ENCODE assay signal across 10 cellular contexts in the genomic region with DNA sequence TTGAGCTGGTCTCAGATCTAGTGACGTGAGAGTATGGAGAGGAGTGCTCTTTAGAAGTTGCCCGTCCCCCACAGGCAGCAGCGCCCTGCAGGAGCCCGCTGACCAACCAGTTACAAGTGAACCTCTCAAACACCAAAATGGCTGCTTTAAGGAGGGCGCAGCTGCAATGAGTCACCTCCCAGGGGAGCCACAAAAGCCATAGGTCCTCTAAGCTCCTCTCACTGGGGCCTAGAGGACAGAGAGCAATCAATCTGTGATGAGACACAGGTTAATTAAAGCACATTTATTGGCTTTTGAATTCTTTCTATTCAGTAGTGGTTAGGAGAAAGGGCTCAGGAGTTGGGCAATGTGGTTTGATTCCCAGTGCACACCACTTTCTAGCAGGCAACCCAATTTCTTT. TPM values are rescaled to one million over a fixed set of nuclear protein-coding genes. Genes with fewer than 3 reads are reported as not detected.
DNase-seq lines count a peak whose midpoint lies in the region; ATAC-seq, FAIRE-seq and TF ChIP-seq lines count a peak whose summit lies in the region.
"Had no signal": no experiment of that assay in that cellular context is flagged by ENCODE, and none has a peak within 500 bp of the region (broad histone marks: within the 10 kb centered on the region; RNA-seq: fewer than 3 reads in every experiment).

No MANE protein-coding gene starts in this region.

- no peaks in the 10 kb centered on the region for H3K27me3 ChIP-seq in K562 (ENCODE audit: control insufficient read depth in 2 of 2, insufficient read depth in 2 of 2, low read length in 2 of 2)
- no peaks in the 10 kb centered on the region for H3K27me3 ChIP-seq in CD8-positive, alpha-beta memory T cell (ENCODE audit: insufficient read depth, low read length, poor library complexity, severe bottlenecking)

- peaks cover 58% of the 10 kb centered on the region for H3K36me3 ChIP-seq in K562 (ENCODE audit: control insufficient read depth, insufficient read depth, low read length)
- peaks cover 10% of the 10 kb centered on the region for H3K36me3 ChIP-seq in CD8-positive, alpha-beta memory T cell (ENCODE audit: insufficient read depth, low read length)

- intact Hi-C loops in K562 (cut with micrococcal nuclease) = no loop called here

- no TSS peak for BruUV-seq in K562 (replicated peaks; lab: Mats Ljungman, UMichigan)

- peaks cover 70% of the 10 kb centered on the region for H3K36me3 Mint-ChIP-seq in activated T-helper 17 cell treated with anti-CD3 and anti-CD28 coated beads, Interleukin-2, amount 50 U/mL, for 72 hours (ENCODE audit: low read depth)
- peaks cover 0 to 68% (median 3%) of the 10 kb centered on the region in 3 donors for H3K36me3 Mint-ChIP-seq in CD8-positive, alpha-beta memory T cell

- H2AFZ ChIP-seq in K562 (ENCODE audit: low read depth, low read length) = no peak overlapping the region

- H3K9me3 ChIP-seq in K562 (replicated peaks; ENCODE audit: control insufficient read depth, insufficient read depth, low read depth, low read length) = no peaks in the 10 kb centered on the region
- H3K9me3 ChIP-seq in CD8-positive, alpha-beta memory T cell (ENCODE audit: low read length) = no peaks in the 10 kb centered on the region

- no peak overlapping the region for H3K9ac ChIP-seq in K562 (ENCODE audit: insufficient read depth in 1 of 2, low read depth in 2 of 2, low read length in 2 of 2)

- H3K4me3 ChIP-seq in K562 = no peak overlapping the region
- no peak overlapping the region for H3K4me3 ChIP-seq in CD8-positive, alpha-beta memory T cell (ENCODE audit: low read length)
- H3K4me3 ChIP-seq: smooth muscle cell had no signal

- H3K4me2 ChIP-seq in K562 (ENCODE audit: insufficient read depth, low read length) = no peak overlapping the region
- H3K4me2 ChIP-seq: smooth muscle cell had no signal

- no peaks in the 10 kb centered on the region for H3K9me1 ChIP-seq in K562 (ENCODE audit: control insufficient read depth, insufficient read depth, low read length)

- DNase-seq in COLO668 (lab: John Stamatoyannopoulos, UW; ENCODE audit: unreplicated experiment) = peak; percentile 52
- DNase-seq in NCI-H128 (lab: John Stamatoyannopoulos, UW; ENCODE audit: unreplicated experiment) = peak; percentile 82
- DNase-seq in K562 (ENCODE audit: extremely low read depth in 1 of 4, low spot score in 3 of 4) = peak in 1 of 4 experiments; percentile 16
- no peak for DNase-seq in CD8-positive, alpha-beta memory T cell
- DNase-seq: SW 1271 had no signal

- WGBS in K562 (ENCODE audit: insufficient coverage, low coverage, missing lambda C conversion rate) = 93% methylated on average over 5 of the region's 5 CpGs

- ATAC-seq in K562 (peak; percentile 29), GM21447 (IDR thresholded peaks at IDR 0.05; ENCODE audit: unreplicated experiment) (no peak)
- no peak for ATAC-seq in activated T-helper 17 cell treated with anti-CD3 and anti-CD28 coated beads, Interleukin-2, amount 50 U/mL, for 72 hours (replicated peaks)

- CTCF ChIA-PET in K562 (lab: Yijun Ruan, JAX; ENCODE audit: low intra/inter-chr PET ratio) = no interaction called here
- CTCF ChIA-PET in CD8-positive, alpha-beta memory T cell (lab: Charles Lee) = no interaction called here

- H3K79me2 ChIP-seq in K562 (ENCODE audit: control insufficient read depth, insufficient read depth, low read length) = peaks cover 4% of the 10 kb centered on the region; the same call in 1 of the 3 replicates

- no peak for TF ChIP-seq CTCF in K562 (IDR thresholded peaks at IDR 0.05 in 2 of 3, conservative IDR thresholded peaks at IDR 0.05 in 1 of 3; ENCODE audit: insufficient read depth in 2 of 3, low read depth in 1 of 3, low read length in 3 of 3)

- TF ChIP-seq POLR2A in K562 (conservative IDR thresholded peaks at IDR 0.05) = no peak

- no peak overlapping the region for H3K27ac ChIP-seq in K562 (ENCODE audit: extremely low read depth, low read depth, low read length)
- H3K27ac ChIP-seq in CD8-positive, alpha-beta memory T cell (ENCODE audit: low read depth, low read length) = no peak overlapping the region
- H3K27ac ChIP-seq: epithelial cell of prostate had no signal

- TF ChIP-seq EP300 in K562 (IDR thresholded peaks at IDR 0.05; ENCODE audit: low read length) = no peak

- no peaks in the 10 kb centered on the region; a peak in 1 of 5 replicates for H3K4me1 ChIP-seq in K562 (replicated peaks in 1 of 2; ENCODE audit: control insufficient read depth in 2 of 2, insufficient read depth in 2 of 2, low read length in 2 of 2)
- H3K4me1 ChIP-seq in CD8-positive, alpha-beta memory T cell (ENCODE audit: insufficient read depth, low read length) = no peaks in the 10 kb centered on the region

- no peak for TF ChIP-seq RAD21 in K562 (CRISPR knock-in tag; conservative IDR thresholded peaks at IDR 0.05 in 1 of 2, IDR thresholded peaks at IDR 0.05 in 1 of 2)

- peak; percentile 54 for FAIRE-seq in K562 (lab: Jason Lieb, UNC)

- POLR2A ChIA-PET in K562 (lab: Yijun Ruan, JAX) = interaction anchor here (0.6 to 1.6 kb wide), 2 partner anchors 15 to 44 kb away, joined by 3 read pairs; no protein-coding TSS in a partner anchor
- POLR2A ChIA-PET in CD8-positive, alpha-beta memory T cell (lab: Charles Lee) = no interaction called here

- in situ Hi-C loops in K562 (cut with MboI) = no loop called here

- H3K27ac Mint-ChIP-seq in activated T-helper 17 cell treated with anti-CD3 and anti-CD28 coated beads, Interleukin-2, amount 50 U/mL, for 72 hours = no peak overlapping the region
- peak overlapping the region in 2 of 8 donors; percentile 17 to 61 for H3K27ac Mint-ChIP-seq in CD8-positive, alpha-beta memory T cell

- no peak overlapping the region for H3K4me3 Mint-ChIP-seq in activated T-helper 17 cell treated with anti-CD3 and anti-CD28 coated beads, Interleukin-2, amount 50 U/mL, for 72 hours
- H3K4me3 Mint-ChIP-seq in CD8-positive, alpha-beta memory T cell = no peak overlapping the region
- H3K4me3 Mint-ChIP-seq: CD14-positive monocyte had no signal

- no peaks in the 10 kb centered on the region for H3K9me3 Mint-ChIP-seq in activated T-helper 17 cell treated with anti-CD3 and anti-CD28 coated beads, Interleukin-2, amount 50 U/mL, for 72 hours
- no peaks in the 10 kb centered on the region for H3K9me3 Mint-ChIP-seq in CD8-positive, alpha-beta memory T cell
- H3K9me3 Mint-ChIP-seq: CD14-positive monocyte had no signal

- peaks cover 11% of the 10 kb centered on the region; the same call in 1 of the 2 replicates for H4K20me1 ChIP-seq in K562 (replicated peaks; ENCODE audit: control insufficient read depth, insufficient read depth, low read length)

- H3K27me3 Mint-ChIP-seq in activated T-helper 17 cell treated with anti-CD3 and anti-CD28 coated beads, Interleukin-2, amount 50 U/mL, for 72 hours = no peaks in the 10 kb centered on the region
- H3K27me3 Mint-ChIP-seq in CD8-positive, alpha-beta memory T cell = peaks cover 0 to 2% of the 10 kb centered on the region in 2 donors

- H3K4me1 Mint-ChIP-seq in activated T-helper 17 cell treated with anti-CD3 and anti-CD28 coated beads, Interleukin-2, amount 50 U/mL, for 72 hours = peaks cover 7% of the 10 kb centered on the region
- H3K4me1 Mint-ChIP-seq in CD8-positive, alpha-beta memory T cell = peaks cover 4 to 10% (median 10%) of the 10 kb centered on the region in 3 donors
- H3K4me1 Mint-ChIP-seq: CD14-positive monocyte had no signal

RNA-seq across cellular contexts. Expression of a gene that starts 15.5 kb away (rescaled TPM):
- total RNA-seq in K562 (2011; cell fraction: chromatin; rRNA removed; ENCODE audit: low replicate concordance) = not detected in 2 replicates
- total RNA-seq in K562 (2011; cell fraction: nucleolus; rRNA removed) = not detected in 2 replicates
- not detected in 2 replicates for total RNA-seq in K562 (2011; cell fraction: nucleoplasm; rRNA removed)
- total RNA-seq in K562 (2014; rRNA removed) (not detected in 2 replicates), K562 (2014; rRNA removed; fragmentation: Illumina TruSeq; extraction: Trizol) (not detected in 2 replicates), K562 (2015; rRNA removed; fragmentation: Illumina TruSeq; extraction: Trizol) (0.11 TPM in 1 of 2 replicates, not detected in the other), K562 (2021) (0.13 TPM in 1 of 2 replicates, not detected in the other)
- polyA plus RNA-seq in K562 (2011; rRNA removed) (0.06 TPM in 1 of 2 replicates, not detected in the other), K562 (2014; fragmentation: Illumina TruSeq; extraction: Trizol) (not detected in 2 replicates), K562 (2014; fragmentation: Nextera tagmentation; extraction: Ambion mirVana) (not detected), K562 (2014; rRNA removed) (not detected in 2 replicates)
- 0.04 TPM in 1 of 2 replicates, not detected in the other for polyA plus RNA-seq in K562 (2011; cell fraction: cytosol; rRNA removed)
- not detected in 2 replicates for polyA plus RNA-seq in K562 (2011; cell fraction: nucleus; rRNA removed)
- 0.14 TPM in 1 of 2 replicates, not detected in the other for polyA plus RNA-seq in K562 (2012)
- not detected in 2 replicates for polyA minus RNA-seq in K562 (2011; rRNA and poly(A)+ RNA removed)
- not detected in 2 replicates for polyA minus RNA-seq in K562 (2011; cell fraction: cytosol; rRNA and poly(A)+ RNA removed)
- not detected in 2 replicates for polyA minus RNA-seq in K562 (2011; cell fraction: nucleus; rRNA and poly(A)+ RNA removed)
- total RNA-seq in activated T-helper 17 cell treated with anti-CD3 and anti-CD28 coated beads, Interleukin-2, amount 50 U/mL, for 72 hours = 1 to 10 TPM; 1.1 to 1.7 TPM
- total RNA-seq in CD8-positive, alpha-beta memory T cell = under 1 TPM; 0.29 to 0.79 TPM
- polyA plus RNA-seq in CD8-positive, alpha-beta memory T cell = not detected
- total RNA-seq: smooth muscle cell had no signal
- polyA plus RNA-seq: CD14-positive monocyte had no signal

RNA-seq across cellular contexts. Expression of a gene that starts 38.2 kb away (rescaled TPM):
- total RNA-seq in K562 (2011; cell fraction: chromatin; rRNA removed; ENCODE audit: low replicate concordance) = 145 and 204 TPM in 2 replicates
- 116 and 126 TPM in 2 replicates for total RNA-seq in K562 (2011; cell fraction: nucleolus; rRNA removed)
- total RNA-seq in K562 (2011; cell fraction: nucleoplasm; rRNA removed) = 96.6 and 141 TPM in 2 replicates
- 222 and 237 TPM in 2 replicates for total RNA-seq in K562 (2014; rRNA removed)
- 311 and 382 TPM in 2 replicates for total RNA-seq in K562 (2014; rRNA removed; fragmentation: Illumina TruSeq; extraction: Trizol)
- total RNA-seq in K562 (2015; rRNA removed; fragmentation: Illumina TruSeq; extraction: Trizol) = 292 and 301 TPM in 2 replicates
- total RNA-seq in K562 (2021) = 189 and 211 TPM in 2 replicates
- polyA plus RNA-seq in K562 (2011; rRNA removed) = 126 and 240 TPM in 2 replicates
- polyA plus RNA-seq in K562 (2011; cell fraction: cytosol; rRNA removed) = 134 and 180 TPM in 2 replicates
- 72.2 and 75.9 TPM in 2 replicates for polyA plus RNA-seq in K562 (2011; cell fraction: nucleus; rRNA removed)
- polyA plus RNA-seq in K562 (2012) = 229 and 337 TPM in 2 replicates
- 324 and 393 TPM in 2 replicates for polyA plus RNA-seq in K562 (2014; fragmentation: Illumina TruSeq; extraction: Trizol)
- polyA plus RNA-seq in K562 (2014; fragmentation: Nextera tagmentation; extraction: Ambion mirVana) = 10 to 100 TPM; 44.3 to 98.5 TPM
- polyA plus RNA-seq in K562 (2014; rRNA removed) = 262 and 265 TPM in 2 replicates
- 357 and 499 TPM in 2 replicates for polyA minus RNA-seq in K562 (2011; rRNA and poly(A)+ RNA removed)
- polyA minus RNA-seq in K562 (2011; cell fraction: cytosol; rRNA and poly(A)+ RNA removed) = 72.6 and 83.1 TPM in 2 replicates
- polyA minus RNA-seq in K562 (2011; cell fraction: nucleus; rRNA and poly(A)+ RNA removed) = 50.2 and 64.0 TPM in 2 replicates
- 100 to 1,000 TPM; 109 to 174 TPM for total RNA-seq in activated T-helper 17 cell treated with anti-CD3 and anti-CD28 coated beads, Interleukin-2, amount 50 U/mL, for 72 hours
- 100 to 1,000 TPM; 200 to 219 TPM for total RNA-seq in CD8-positive, alpha-beta memory T cell
- polyA plus RNA-seq in CD8-positive, alpha-beta memory T cell = 118 TPM

RNA-seq across cellular contexts. Expression of a gene that starts 56.1 kb away (rescaled TPM):
- total RNA-seq in K562 (2011; cell fraction: chromatin; rRNA removed; ENCODE audit: low replicate concordance) = 14.7 and 58.9 TPM in 2 replicates
- total RNA-seq in K562 (2011; cell fraction: nucleolus; rRNA removed) = 52.1 and 58.4 TPM in 2 replicates
- 29.8 and 30.5 TPM in 2 replicates for total RNA-seq in K562 (2011; cell fraction: nucleoplasm; rRNA removed)
- total RNA-seq in K562 (2014; rRNA removed) = 9.5 and 14.0 TPM in 2 replicates
- total RNA-seq in K562 (2014; rRNA removed; fragmentation: Illumina TruSeq; extraction: Trizol) = 0.61 and 1.3 TPM in 2 replicates
- 3.2 TPM in 2 replicates for total RNA-seq in K562 (2015; rRNA removed; fragmentation: Illumina TruSeq; extraction: Trizol)
- 10.9 TPM in 2 replicates for total RNA-seq in K562 (2021)
- polyA plus RNA-seq in K562 (2011; rRNA removed) = 6.7 and 10.2 TPM in 2 replicates
- polyA plus RNA-seq in K562 (2011; cell fraction: cytosol; rRNA removed) = 11.1 and 20.7 TPM in 2 replicates
- polyA plus RNA-seq in K562 (2011; cell fraction: nucleus; rRNA removed) = 75.5 and 90.8 TPM in 2 replicates
- 7.4 and 23.7 TPM in 2 replicates for polyA plus RNA-seq in K562 (2012)
- 2.8 and 7.3 TPM in 2 replicates for polyA plus RNA-seq in K562 (2014; fragmentation: Illumina TruSeq; extraction: Trizol)
- under 1 TPM; 0.17 to 0.24 TPM for polyA plus RNA-seq in K562 (2014; fragmentation: Nextera tagmentation; extraction: Ambion mirVana)
- polyA plus RNA-seq in K562 (2014; rRNA removed) = 14.4 and 15.9 TPM in 2 replicates
- 1.3 and 1.6 TPM in 2 replicates for polyA minus RNA-seq in K562 (2011; rRNA and poly(A)+ RNA removed)
- 3.2 and 7.4 TPM in 2 replicates for polyA minus RNA-seq in K562 (2011; cell fraction: cytosol; rRNA and poly(A)+ RNA removed)
- polyA minus RNA-seq in K562 (2011; cell fraction: nucleus; rRNA and poly(A)+ RNA removed) = 10.1 and 12.0 TPM in 2 replicates
- 10 to 100 TPM; 16.1 to 17.5 TPM for total RNA-seq in activated T-helper 17 cell treated with anti-CD3 and anti-CD28 coated beads, Interleukin-2, amount 50 U/mL, for 72 hours
- 10 to 100 TPM; 20.2 to 23.4 TPM for total RNA-seq in CD8-positive, alpha-beta memory T cell
- 39.4 TPM for polyA plus RNA-seq in CD8-positive, alpha-beta memory T cell

Comparison
In these comparisons a context has a peak if more than half of its experiments do, and no peak if none do; other contexts are left out.
1. DNase-seq: peak in COLO668 (single experiment) and NCI-H128 (single experiment); none in CD8-positive, alpha-beta memory T cell (0 of 5).